ENCODE assay signal across 16 cellular contexts in genomic region chr7:80711521-80711920, GRCh38.
A peak's percentile ranks its signal among the peaks of the same experiment; 100 is the strongest.
DNase-seq lines count a peak whose midpoint lies in the region; ATAC-seq, FAIRE-seq and TF ChIP-seq lines count a peak whose summit lies in the region.
"Had no signal": no experiment of that assay in that cellular context is flagged by ENCODE, and none has a peak within 500 bp of the region (broad histone marks: within the 10 kb centered on the region; RNA-seq: fewer than 3 reads in every experiment).

No MANE protein-coding gene starts in this region.

- peaks cover 16% of the 10 kb centered on the region for H3K4me1 ChIP-seq in ACC112 (ENCODE audit: control insufficient read depth, insufficient read depth, low read length, unreplicated experiment)
- peaks cover 0 to 3% of the 10 kb centered on the region in 2 experiments; a peak in 1 of 4 replicates for H3K4me1 ChIP-seq in HCT116 (ENCODE audit: control insufficient read depth in 1 of 2, insufficient read depth in 2 of 2, low read length in 2 of 2)
- H3K4me1 ChIP-seq in foreskin keratinocyte: no peaks in the 10 kb centered on the region
- H3K4me1 ChIP-seq: ascending aorta had no signal

- FAIRE-seq in GM12891 (lab: Jason Lieb, UNC): no peak
- FAIRE-seq: frontal cortex, K562, small intestine had no signal

- no peak overlapping the region for H3K4me2 ChIP-seq in HCT116 (ENCODE audit: low read length)

- H3K27ac ChIP-seq in ACC112 (ENCODE audit: low read depth, low read length) (no peak overlapping the region), HCT116 (ENCODE audit: low read depth, low read length) (no peak overlapping the region), foreskin keratinocyte (no peak overlapping the region)
- H3K27ac ChIP-seq: ascending aorta, dorsolateral prefrontal cortex had no signal

- H3K4me3 ChIP-seq in ACC112 (ENCODE audit: low read depth, low read length) (no peak overlapping the region), HCT116 (replicated peaks in 1 of 2; ENCODE audit: low read depth in 1 of 2, low read length in 2 of 2) (no peak overlapping the region)
- H3K4me3 ChIP-seq: ascending aorta, dorsolateral prefrontal cortex, K562 had no signal

- H3K79me2 ChIP-seq in ACC112 (ENCODE audit: control insufficient read depth, insufficient read depth, low read length, unreplicated experiment): no peaks in the 10 kb centered on the region
- no peaks in the 10 kb centered on the region for H3K79me2 ChIP-seq in HCT116 (ENCODE audit: insufficient read depth, low read length)

- H2AFZ ChIP-seq in ACC112 (ENCODE audit: low read length, unreplicated experiment) (peak overlapping the region; percentile 75), HCT116 (ENCODE audit: low read depth, low read length, poor library complexity, severe bottlenecking) (peak overlapping the region; percentile 19)

- no peaks in the 10 kb centered on the region for H3K9me3 ChIP-seq in HCT116 (ENCODE audit: control insufficient read depth in 1 of 2, insufficient read depth in 1 of 2, low read depth in 1 of 2, low read length in 2 of 2)
- H3K9me3 ChIP-seq: ascending aorta had no signal

- TF ChIP-seq CTCF in HCT116 (IDR thresholded peaks at IDR 0.05 in 2 of 3, conservative IDR thresholded peaks at IDR 0.05 in 1 of 3; ENCODE audit: borderline replicate concordance in 1 of 3, insufficient read depth in 1 of 3, low read depth in 2 of 3, low read length in 2 of 3): no peak
- no peak for TF ChIP-seq CTCF in foreskin keratinocyte (conservative IDR thresholded peaks at IDR 0.05)

- H3K9me3 Mint-ChIP-seq in activated CD4-positive, alpha-beta memory T cell treated with anti-CD3 and anti-CD28 coated beads for 36 hours: peaks cover 8% of the 10 kb centered on the region

- no peak overlapping the region for H3K9ac ChIP-seq in HCT116 (ENCODE audit: low read length)

- intact Hi-C loops in HCT116 (cut with micrococcal nuclease): no loop called here
- intact Hi-C loops in activated CD4-positive, alpha-beta memory T cell treated with anti-CD3 and anti-CD28 coated beads for 36 hours (cut with micrococcal nuclease): no loop called here

- RAD21 ChIA-PET in HCT116 (lab: Charles Lee; ENCODE audit: low non-redundant PET in 1 of 2, low total read pairs in 2 of 2, uncharacterized antibody in 2 of 2, unreplicated experiment in 2 of 2): interaction anchor here in 1 of 2 experiments (0.6 kb wide), 1 partner anchor 211 kb away, joined by 3 read pairs; no protein-coding TSS in a partner anchor

- no peaks in the 10 kb centered on the region for H3K9me2 ChIP-seq in HCT116 (ENCODE audit: insufficient read depth)

- no peaks in the 10 kb centered on the region for H3K27me3 Mint-ChIP-seq in activated CD4-positive, alpha-beta memory T cell treated with anti-CD3 and anti-CD28 coated beads for 36 hours
- H3K27me3 Mint-ChIP-seq: activated T-helper 17 cell treated with anti-CD3 and anti-CD28 coated beads, Interleukin-2, amount 50 U/mL, for 72 hours; stimulated activated naive CD8-positive, alpha-beta T cell treated with anti-CD3 and anti-CD28 coated beads, Interleukin-15, Interleukin-2, amounts not matched to agents 100 ng/mL and 50 ng/mL, for 24 hours had no signal

- no peak for TF ChIP-seq RAD21 in HCT116 (IDR thresholded peaks at IDR 0.05; ENCODE audit: low read depth)

- H4K20me1 ChIP-seq in HCT116 (ENCODE audit: insufficient read depth): no peaks in the 10 kb centered on the region

- CTCF ChIA-PET in HCT116 (lab: Charles Lee): interaction anchor here (0.8 kb wide), 1 partner anchor 758 kb away, joined by 3 read pairs; no protein-coding TSS in a partner anchor
- CTCF ChIA-PET in activated CD4-positive, alpha-beta memory T cell treated with anti-CD3 and anti-CD28 coated beads for 36 hours (lab: Charles Lee): no interaction called here

- ATAC-seq in HCT116 (0 out of 2 replicates have a peak, but pooled peaks have one; percentile 47), foreskin keratinocyte (peak; percentile 90)
- ATAC-seq: activated T-helper 17 cell treated with anti-CD3 and anti-CD28 coated beads, Interleukin-2, amount 50 U/mL, for 72 hours; K562 had no signal

- H3K36me3 ChIP-seq in ACC112 (ENCODE audit: insufficient read depth, low read length) (no peaks in the 10 kb centered on the region), HCT116 (ENCODE audit: control insufficient read depth in 1 of 2, insufficient read depth in 2 of 2, low read length in 2 of 2) (no peaks in the 10 kb centered on the region)
- H3K36me3 ChIP-seq: ascending aorta had no signal

- no peaks in the 10 kb centered on the region for H3K4me1 Mint-ChIP-seq in activated CD4-positive, alpha-beta memory T cell treated with anti-CD3 and anti-CD28 coated beads for 36 hours (ENCODE audit: low read depth)
- H3K4me1 Mint-ChIP-seq: activated T-helper 17 cell treated with anti-CD3 and anti-CD28 coated beads, Interleukin-2, amount 50 U/mL, for 72 hours had no signal

- POLR2A ChIA-PET in HCT116 (lab: Charles Lee): interaction anchor here (0.8 to 1.1 kb wide), 2 partner anchors 11 to 934 kb away, joined by 3 read pairs; no protein-coding TSS in a partner anchor
- POLR2A ChIA-PET in activated CD4-positive, alpha-beta memory T cell treated with anti-CD3 and anti-CD28 coated beads for 36 hours (lab: Charles Lee): no interaction called here

- H3K36me3 Mint-ChIP-seq in activated CD4-positive, alpha-beta memory T cell treated with anti-CD3 and anti-CD28 coated beads for 36 hours: no peaks in the 10 kb centered on the region

- H3K27ac Mint-ChIP-seq in activated CD4-positive, alpha-beta memory T cell treated with anti-CD3 and anti-CD28 coated beads for 36 hours: no peak overlapping the region
- H3K27ac Mint-ChIP-seq: activated T-helper 17 cell treated with anti-CD3 and anti-CD28 coated beads, Interleukin-2, amount 50 U/mL, for 72 hours; stimulated activated naive CD8-positive, alpha-beta T cell treated with anti-CD3 and anti-CD28 coated beads, Interleukin-15, Interleukin-2, amounts not matched to agents 100 ng/mL and 50 ng/mL, for 24 hours had no signal

- DNase-seq in HCT116 (ENCODE audit: low read depth, low spot score): no peak
- DNase-seq in T1000 (lab: John Stamatoyannopoulos, UW): peak; percentile 26
- no peak for DNase-seq in foreskin keratinocyte
- DNase-seq in activated CD4-positive, alpha-beta memory T cell treated with anti-CD3 and anti-CD28 coated beads for 36 hours: no peak
- DNase-seq in activated CD8-positive, alpha-beta memory T cell treated with anti-CD3 and anti-CD28 coated beads, Interleukin-2, amount 50 U/mL, for 4 hours: no peak
- no peak for DNase-seq in NCI-H2029 treated with DMSO at 0.1 percent for 48 hours (lab: John Stamatoyannopoulos, UW)
- no peak for DNase-seq in GM12891 (ENCODE audit: insufficient read length, low spot score)
- DNase-seq: dorsolateral prefrontal cortex, NCI-H526, small intestine had no signal

- no peak for TF ChIP-seq POLR2A in HCT116 (IDR thresholded peaks at IDR 0.05; ENCODE audit: borderline replicate concordance, extremely low read depth, insufficient read depth, insufficient read length)
- TF ChIP-seq POLR2A in GM12891 (IDR thresholded peaks at IDR 0.05; ENCODE audit: low read depth, low read length): no peak

- no peaks in the 10 kb centered on the region for H3K27me3 ChIP-seq in ACC112 (ENCODE audit: insufficient read depth, low read length)
- no peaks in the 10 kb centered on the region for H3K27me3 ChIP-seq in HCT116 (ENCODE audit: insufficient read depth, low read length)
- no peaks in the 10 kb centered on the region for H3K27me3 ChIP-seq in foreskin keratinocyte
- H3K27me3 ChIP-seq: ascending aorta, dorsolateral prefrontal cortex had no signal

- no TSS peak for BruUV-seq in HCT116 (replicated peaks; lab: Mats Ljungman, UMichigan)

- no peak overlapping the region for H3K4me3 Mint-ChIP-seq in activated CD4-positive, alpha-beta memory T cell treated with anti-CD3 and anti-CD28 coated beads for 36 hours
- H3K4me3 Mint-ChIP-seq: activated T-helper 17 cell treated with anti-CD3 and anti-CD28 coated beads, Interleukin-2, amount 50 U/mL, for 72 hours; stimulated activated naive CD8-positive, alpha-beta T cell treated with anti-CD3 and anti-CD28 coated beads, Interleukin-15, Interleukin-2, amounts not matched to agents 100 ng/mL and 50 ng/mL, for 24 hours had no signal

TF ChIP-seq in HCT116, 20 proteins besides CTCF, POLR2A, EP300 and RAD21 (continues in another document):
- no peak for TF ChIP-seq SP1 (IDR thresholded peaks at IDR 0.05; ENCODE audit: low read depth)
- TF ChIP-seq ZNF274 (IDR thresholded peaks at IDR 0.05; ENCODE audit: low read depth, low read length): no peak

TF ChIP-seq in GM12891, 5 proteins besides CTCF, POLR2A, EP300 and RAD21:
- no peak for TF ChIP-seq POU2F2 (IDR thresholded peaks at IDR 0.05; ENCODE audit: low read depth, low read length)
- no peak for TF ChIP-seq PAX5 (IDR thresholded peaks at IDR 0.05; ENCODE audit: insufficient read depth, low read length, severe bottlenecking)
- no peak for TF ChIP-seq TAF1 (IDR thresholded peaks at IDR 0.05; ENCODE audit: low read depth, low read length)
- no peak for TF ChIP-seq SPI1 (IDR thresholded peaks at IDR 0.05; ENCODE audit: low read depth, low read length)
- TF ChIP-seq POLR2AphosphoS5 (IDR thresholded peaks at IDR 0.05; ENCODE audit: low read depth, low read length): no peak
